In genomic region chr1:93707956-93708355, GRCh38 we compare ENCODE assay signal across 1 cellular context.
TF ChIP-seq lines count a peak whose summit lies in the region.

No MANE protein-coding gene starts in this region.

TF ChIP-seq in GM12878, 131 proteins besides CTCF, POLR2A, EP300 and RAD21 (continued from another document and continues in another):
- TF ChIP-seq ZBTB4 (CRISPR knock-in tag; IDR thresholded peaks at IDR 0.05) (no peak), LARP7 (IDR thresholded peaks at IDR 0.05) (no peak), SPI1 (IDR thresholded peaks at IDR 0.05; ENCODE audit: borderline replicate concordance, insufficient read depth, low read depth, low read length) (peak; percentile 64), PKNOX1 (IDR thresholded peaks at IDR 0.05) (no peak), ZNF217 (IDR thresholded peaks at IDR 0.05) (peak; percentile 58; the same call in 1 of the 2 replicates), NFYA (IDR thresholded peaks at IDR 0.05; ENCODE audit: borderline replicate concordance, low read depth, low read length) (no peak), NBN (IDR thresholded peaks at IDR 0.05) (0 out of 2 replicates have a peak, but pooled peaks have one; percentile 31), SKIL (IDR thresholded peaks at IDR 0.05; ENCODE audit: low read depth, poor library complexity, severe bottlenecking) (peak; percentile 73), BACH1 (IDR thresholded peaks at IDR 0.05; ENCODE audit: borderline replicate concordance) (no peak), ZNF384 (IDR thresholded peaks at IDR 0.05; ENCODE audit: borderline replicate concordance, low read depth, low read length) (no peak), ATF7 (IDR thresholded peaks at IDR 0.05; ENCODE audit: low read depth) (peak; percentile 44; the same call in 1 of the 2 replicates), RBBP5 (conservative IDR thresholded peaks at IDR 0.05) (no peak), TARDBP (IDR thresholded peaks at IDR 0.05; ENCODE audit: borderline replicate concordance) (no peak), USF2 (IDR thresholded peaks at IDR 0.05; ENCODE audit: borderline replicate concordance, low read depth, low read length) (no peak), RAD51 (IDR thresholded peaks at IDR 0.05) (no peak), WRNIP1 (IDR thresholded peaks at IDR 0.05; ENCODE audit: borderline replicate concordance, low read depth, low read length) (no peak), MEF2B (IDR thresholded peaks at IDR 0.05; ENCODE audit: partially characterized antibody, poor library complexity, severe bottlenecking) (peak; percentile 47), MTA2 (IDR thresholded peaks at IDR 0.05; ENCODE audit: low read depth) (peak; percentile 55; the same call in 1 of the 2 replicates), MTA3 (IDR thresholded peaks at IDR 0.05; ENCODE audit: borderline replicate concordance, low read length) (peak; percentile 66; the same call in 1 of the 2 replicates), EZH2 (IDR thresholded peaks at IDR 0.05; ENCODE audit: borderline replicate concordance, control insufficient read depth, low read depth, low read length) (no peak), POU2F2 (IDR thresholded peaks at IDR 0.05; ENCODE audit: borderline replicate concordance, low read depth, low read length) (no peak), RUNX3 (IDR thresholded peaks at IDR 0.05; ENCODE audit: low read length) (peak; percentile 78), PRDM15 (CRISPR knock-in tag; IDR thresholded peaks at IDR 0.05) (no peak), RFX5 (IDR thresholded peaks at IDR 0.05; ENCODE audit: low read depth, low read length) (no peak), E4F1 (IDR thresholded peaks at IDR 0.05; ENCODE audit: borderline replicate concordance, partially characterized antibody) (no peak), POLR2AphosphoS5 (IDR thresholded peaks at IDR 0.05; ENCODE audit: low read length) (no peak), TAF1 (IDR thresholded peaks at IDR 0.05; ENCODE audit: borderline replicate concordance, low read depth, low read length) (no peak), BMI1 (IDR thresholded peaks at IDR 0.05; ENCODE audit: borderline replicate concordance) (no peak), ZNF274 (IDR thresholded peaks at IDR 0.05; ENCODE audit: insufficient read depth, insufficient read length) (no peak)
- TF ChIP-seq, protein P1, sequence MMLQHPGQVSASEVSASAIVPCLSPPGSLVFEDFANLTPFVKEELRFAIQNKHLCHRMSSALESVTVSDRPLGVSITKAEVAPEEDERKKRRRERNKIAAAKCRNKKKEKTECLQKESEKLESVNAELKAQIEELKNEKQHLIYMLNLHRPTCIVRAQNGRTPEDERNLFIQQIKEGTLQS (IDR thresholded peaks at IDR 0.05; ENCODE audit: borderline replicate concordance, extremely low read depth, low read depth, low read length), result no peak
- TF ChIP-seq, protein P2, sequence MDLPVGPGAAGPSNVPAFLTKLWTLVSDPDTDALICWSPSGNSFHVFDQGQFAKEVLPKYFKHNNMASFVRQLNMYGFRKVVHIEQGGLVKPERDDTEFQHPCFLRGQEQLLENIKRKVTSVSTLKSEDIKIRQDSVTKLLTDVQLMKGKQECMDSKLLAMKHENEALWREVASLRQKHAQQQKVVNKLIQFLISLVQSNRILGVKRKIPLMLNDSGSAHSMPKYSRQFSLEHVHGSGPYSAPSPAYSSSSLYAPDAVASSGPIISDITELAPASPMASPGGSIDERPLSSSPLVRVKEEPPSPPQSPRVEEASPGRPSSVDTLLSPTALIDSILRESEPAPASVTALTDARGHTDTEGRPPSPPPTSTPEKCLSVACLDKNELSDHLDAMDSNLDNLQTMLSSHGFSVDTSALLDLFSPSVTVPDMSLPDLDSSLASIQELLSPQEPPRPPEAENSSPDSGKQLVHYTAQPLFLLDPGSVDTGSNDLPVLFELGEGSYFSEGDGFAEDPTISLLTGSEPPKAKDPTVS (IDR thresholded peaks at IDR 0.05; ENCODE audit: low read depth, low read length), result no peak
- TF ChIP-seq, protein P3, sequence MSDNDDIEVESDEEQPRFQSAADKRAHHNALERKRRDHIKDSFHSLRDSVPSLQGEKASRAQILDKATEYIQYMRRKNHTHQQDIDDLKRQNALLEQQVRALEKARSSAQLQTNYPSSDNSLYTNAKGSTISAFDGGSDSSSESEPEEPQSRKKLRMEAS (IDR thresholded peaks at IDR 0.05; ENCODE audit: low read depth, low read length), result no peak
- TF ChIP-seq, protein P4, sequence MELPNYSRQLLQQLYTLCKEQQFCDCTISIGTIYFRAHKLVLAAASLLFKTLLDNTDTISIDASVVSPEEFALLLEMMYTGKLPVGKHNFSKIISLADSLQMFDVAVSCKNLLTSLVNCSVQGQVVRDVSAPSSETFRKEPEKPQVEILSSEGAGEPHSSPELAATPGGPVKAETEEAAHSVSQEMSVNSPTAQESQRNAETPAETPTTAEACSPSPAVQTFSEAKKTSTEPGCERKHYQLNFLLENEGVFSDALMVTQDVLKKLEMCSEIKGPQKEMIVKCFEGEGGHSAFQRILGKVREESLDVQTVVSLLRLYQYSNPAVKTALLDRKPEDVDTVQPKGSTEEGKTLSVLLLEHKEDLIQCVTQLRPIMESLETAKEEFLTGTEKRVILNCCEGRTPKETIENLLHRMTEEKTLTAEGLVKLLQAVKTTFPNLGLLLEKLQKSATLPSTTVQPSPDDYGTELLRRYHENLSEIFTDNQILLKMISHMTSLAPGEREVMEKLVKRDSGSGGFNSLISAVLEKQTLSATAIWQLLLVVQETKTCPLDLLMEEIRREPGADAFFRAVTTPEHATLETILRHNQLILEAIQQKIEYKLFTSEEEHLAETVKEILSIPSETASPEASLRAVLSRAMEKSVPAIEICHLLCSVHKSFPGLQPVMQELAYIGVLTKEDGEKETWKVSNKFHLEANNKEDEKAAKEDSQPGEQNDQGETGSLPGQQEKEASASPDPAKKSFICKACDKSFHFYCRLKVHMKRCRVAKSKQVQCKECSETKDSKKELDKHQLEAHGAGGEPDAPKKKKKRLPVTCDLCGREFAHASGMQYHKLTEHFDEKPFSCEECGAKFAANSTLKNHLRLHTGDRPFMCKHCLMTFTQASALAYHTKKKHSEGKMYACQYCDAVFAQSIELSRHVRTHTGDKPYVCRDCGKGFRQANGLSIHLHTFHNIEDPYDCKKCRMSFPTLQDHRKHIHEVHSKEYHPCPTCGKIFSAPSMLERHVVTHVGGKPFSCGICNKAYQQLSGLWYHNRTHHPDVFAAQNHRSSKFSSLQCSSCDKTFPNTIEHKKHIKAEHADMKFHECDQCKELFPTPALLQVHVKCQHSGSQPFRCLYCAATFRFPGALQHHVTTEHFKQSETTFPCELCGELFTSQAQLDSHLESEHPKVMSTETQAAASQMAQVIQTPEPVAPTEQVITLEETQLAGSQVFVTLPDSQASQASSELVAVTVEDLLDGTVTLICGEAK (IDR thresholded peaks at IDR 0.05; ENCODE audit: borderline replicate concordance), result no peak
- TF ChIP-seq, protein P5, sequence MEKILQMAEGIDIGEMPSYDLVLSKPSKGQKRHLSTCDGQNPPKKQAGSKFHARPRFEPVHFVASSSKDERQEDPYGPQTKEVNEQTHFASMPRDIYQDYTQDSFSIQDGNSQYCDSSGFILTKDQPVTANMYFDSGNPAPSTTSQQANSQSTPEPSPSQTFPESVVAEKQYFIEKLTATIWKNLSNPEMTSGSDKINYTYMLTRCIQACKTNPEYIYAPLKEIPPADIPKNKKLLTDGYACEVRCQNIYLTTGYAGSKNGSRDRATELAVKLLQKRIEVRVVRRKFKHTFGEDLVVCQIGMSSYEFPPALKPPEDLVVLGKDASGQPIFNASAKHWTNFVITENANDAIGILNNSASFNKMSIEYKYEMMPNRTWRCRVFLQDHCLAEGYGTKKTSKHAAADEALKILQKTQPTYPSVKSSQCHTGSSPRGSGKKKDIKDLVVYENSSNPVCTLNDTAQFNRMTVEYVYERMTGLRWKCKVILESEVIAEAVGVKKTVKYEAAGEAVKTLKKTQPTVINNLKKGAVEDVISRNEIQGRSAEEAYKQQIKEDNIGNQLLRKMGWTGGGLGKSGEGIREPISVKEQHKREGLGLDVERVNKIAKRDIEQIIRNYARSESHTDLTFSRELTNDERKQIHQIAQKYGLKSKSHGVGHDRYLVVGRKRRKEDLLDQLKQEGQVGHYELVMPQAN (conservative IDR thresholded peaks at IDR 0.05), result no peak
